ENCODE assay signal across 10 cellular contexts in the genomic region with DNA sequence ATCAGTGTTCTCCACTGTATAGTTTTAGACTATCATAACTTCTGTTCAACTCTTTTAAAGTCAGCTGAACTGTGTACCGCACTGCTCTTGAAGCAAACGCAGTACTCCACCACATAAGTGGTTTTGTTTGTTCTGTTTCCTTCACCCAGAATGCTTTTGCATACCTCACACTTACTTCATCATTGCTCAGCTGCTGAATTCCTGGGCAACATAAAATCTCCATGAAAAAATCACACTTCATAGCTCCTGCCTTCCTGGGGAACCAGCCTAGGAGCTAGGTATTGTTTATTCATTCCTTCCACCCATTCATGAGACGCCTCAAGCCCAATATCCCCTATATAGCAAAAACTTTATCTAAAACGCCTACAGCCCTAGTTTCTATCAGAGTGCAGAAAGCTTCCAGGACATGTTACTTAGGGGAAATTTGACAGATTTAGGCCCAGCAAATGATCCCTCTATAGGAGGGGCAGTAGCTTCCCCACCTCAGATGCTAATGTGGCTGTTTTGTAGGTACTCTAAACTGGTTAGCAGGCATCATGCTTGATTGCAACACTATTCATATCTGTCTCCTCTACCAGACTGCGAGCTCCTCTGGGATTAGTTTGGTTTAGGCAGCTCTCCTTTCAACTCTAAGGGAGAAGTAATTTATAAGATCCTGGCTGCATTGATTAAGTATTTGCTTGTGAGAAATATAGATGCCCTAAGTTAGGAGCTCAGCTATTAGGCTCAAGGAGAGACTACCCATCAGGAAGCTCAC. TPM values are rescaled to one million over a fixed set of nuclear protein-coding genes. Genes with fewer than 3 reads are reported as not detected.
DNase-seq lines count a peak whose midpoint lies in the region; ATAC-seq and TF ChIP-seq lines count a peak whose summit lies in the region.
"Had no signal": no experiment of that assay in that cellular context is flagged by ENCODE, and none has a peak within 500 bp of the region (broad histone marks: within the 10 kb centered on the region; RNA-seq: fewer than 3 reads in every experiment).

No MANE protein-coding gene starts in this region.

- ATAC-seq in DND-41 (ENCODE audit: insufficient read depth, low read depth) (peak; percentile 33; the same call in 2 of the 3 replicates), GM19467 (IDR thresholded peaks at IDR 0.05; ENCODE audit: unreplicated experiment) (peak; percentile 10), HG03565 (IDR thresholded peaks at IDR 0.05; ENCODE audit: unreplicated experiment) (peak; percentile 14), right cardiac atrium (peak; percentile 25 to 37)

- no peaks in the 10 kb centered on the region for H4K20me1 ChIP-seq in DND-41 (ENCODE audit: insufficient read depth, low read length)

- no peak for DNase-seq in DND-41
- no peak for DNase-seq in right cardiac atrium
- no peak for DNase-seq in H7
- no peak for DNase-seq in NCI-H146 treated with DMSO at 0.1 percent for 48 hours (lab: John Stamatoyannopoulos, UW; ENCODE audit: unreplicated experiment)
- DNase-seq in GM13977 (ENCODE audit: low spot score), result no peak
- no peak for DNase-seq in stimulated activated CD4-positive, alpha-beta T cell treated with anti-CD3 and anti-CD28 coated beads, Interleukin-1b, Interleukin-23, amount 100 ng/mL, for 48 hours

- intact Hi-C loops in right cardiac atrium (cut with DNase I), result loop anchor here (5.0 to 10.0 kb wide), 3 partner anchors 218 to 223 kb away; no protein-coding TSS in a partner anchor

- H3K27me3 ChIP-seq in DND-41 (ENCODE audit: insufficient read depth, low read length, poor library complexity) (peaks cover 7% of the 10 kb centered on the region), right cardiac atrium (ENCODE audit: control insufficient read depth, insufficient read depth) (no peaks in the 10 kb centered on the region), H7 (ENCODE audit: control insufficient read depth, insufficient read depth, low read length) (no peaks in the 10 kb centered on the region)

- TF ChIP-seq CTCF in DND-41 (IDR thresholded peaks at IDR 0.05; ENCODE audit: borderline replicate concordance, extremely low read depth, low read length, poor library complexity, severe bottlenecking) (no peak), GM13977 (IDR thresholded peaks at IDR 0.05; ENCODE audit: extremely low read depth, insufficient read depth, missing control alignments) (no peak)

- in situ Hi-C loops in GM13977 (cut with MboI; ENCODE audit: low pct_unique_long_range_greater_than_20kb, low sequenced_read_pairs, unreplicated experiment), result loop anchor here (25.0 kb wide), 1 partner anchor 223 kb away; no protein-coding TSS in a partner anchor

- H3K36me3 ChIP-seq in DND-41 (ENCODE audit: insufficient read depth, low read length), result no peaks in the 10 kb centered on the region
- H3K36me3 ChIP-seq in H7 (replicated peaks; ENCODE audit: control insufficient read depth, insufficient read depth, low read length), result no peaks in the 10 kb centered on the region

- H3K4me1 ChIP-seq in DND-41 (ENCODE audit: insufficient read depth, low read length), result peaks cover 11% of the 10 kb centered on the region
- no peaks in the 10 kb centered on the region for H3K4me1 ChIP-seq in right cardiac atrium (ENCODE audit: control insufficient read depth, insufficient read depth, low read length)

- H3K27ac ChIP-seq in DND-41 (ENCODE audit: low read length), result no peak overlapping the region
- H3K27ac ChIP-seq in right cardiac atrium (ENCODE audit: low read length), result no peak overlapping the region
- H3K27ac ChIP-seq: HL-60 had no signal

- H3K4me3 ChIP-seq in DND-41 (ENCODE audit: low read depth in 1 of 2, low read length in 2 of 2) (0 out of 4 replicates have a peak overlapping the region, but pooled peaks of 1 of the 2 experiments have one; percentile 4), right cardiac atrium (ENCODE audit: low read length) (no peak overlapping the region), H7 (ENCODE audit: insufficient read depth, low read depth, low read length) (no peak overlapping the region)

- 44% methylated on average over 5 of the region's 5 CpGs for WGBS in right cardiac atrium

- H3K9me3 ChIP-seq in DND-41 (ENCODE audit: insufficient read depth, low read length, severe bottlenecking), result no peaks in the 10 kb centered on the region
- H3K9me3 ChIP-seq in right cardiac atrium (ENCODE audit: control insufficient read depth, low read length), result no peaks in the 10 kb centered on the region

- H3K79me2 ChIP-seq in DND-41 (ENCODE audit: insufficient read depth, low read length), result no peaks in the 10 kb centered on the region

- peak overlapping the region; percentile 93; the same call in 1 of the 2 replicates for H2AFZ ChIP-seq in DND-41 (ENCODE audit: low read depth, low read length)

- peak overlapping the region; percentile 42; the same call in 1 of the 2 replicates for H3K9ac ChIP-seq in DND-41 (ENCODE audit: low read depth, low read length)

- H3K4me2 ChIP-seq in DND-41 (ENCODE audit: insufficient read depth, low read length), result peak overlapping the region; percentile 70; the same call in 1 of the 2 replicates

RNA-seq across cellular contexts. Expression of a gene that starts 44.5 kb away (rescaled TPM):
- under 1 TPM in 1 of 4 donors, not detected in 3; 0.18 TPM for total RNA-seq in right cardiac atrium
- 0.07 TPM for polyA plus RNA-seq in right cardiac atrium
- total RNA-seq in H7 (2014; rRNA removed; shearing (Covaris generic)), result 0.30 and 0.38 TPM in 2 replicates
- total RNA-seq: endothelial cell of umbilical vein had no signal
- polyA plus RNA-seq: endothelial cell of umbilical vein had no signal
